1 cellular context compared by ENCODE assay signal in the genomic region with DNA sequence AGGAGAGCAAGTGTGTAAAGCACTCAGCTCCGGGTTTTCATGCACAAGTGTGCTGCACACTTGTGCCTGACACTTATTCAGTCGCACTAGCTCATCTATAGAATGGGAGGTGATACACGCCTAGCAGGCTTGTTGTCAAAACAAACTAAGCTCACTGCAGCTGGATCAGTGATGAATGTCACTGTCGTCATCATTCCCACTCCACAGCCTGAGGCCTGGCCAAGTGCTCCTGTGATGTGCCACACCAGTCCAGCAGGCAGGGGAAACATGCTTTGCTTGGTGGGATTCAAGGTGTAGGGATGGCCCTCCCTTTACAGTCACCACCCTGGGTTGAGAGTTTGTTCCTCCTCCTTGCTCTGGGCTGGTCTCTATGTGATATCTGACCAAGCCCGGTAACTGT.
TF ChIP-seq lines count a peak whose summit lies in the region.

No MANE protein-coding gene starts in this region.

TF ChIP-seq in IMR-90, 13 proteins besides CTCF, POLR2A, EP300 and RAD21:
- TF ChIP-seq CHD1 (IDR thresholded peaks at IDR 0.05; ENCODE audit: low read depth, low read length): no peak
- no peak for TF ChIP-seq CEBPB (IDR thresholded peaks at IDR 0.05; ENCODE audit: low read depth, low read length)
- no peak for TF ChIP-seq RCOR1 (IDR thresholded peaks at IDR 0.05; ENCODE audit: insufficient replicate concordance, low read length)
- no peak for TF ChIP-seq SMC3 (IDR thresholded peaks at IDR 0.05; ENCODE audit: low read depth, low read length)
- TF ChIP-seq, protein P1, sequence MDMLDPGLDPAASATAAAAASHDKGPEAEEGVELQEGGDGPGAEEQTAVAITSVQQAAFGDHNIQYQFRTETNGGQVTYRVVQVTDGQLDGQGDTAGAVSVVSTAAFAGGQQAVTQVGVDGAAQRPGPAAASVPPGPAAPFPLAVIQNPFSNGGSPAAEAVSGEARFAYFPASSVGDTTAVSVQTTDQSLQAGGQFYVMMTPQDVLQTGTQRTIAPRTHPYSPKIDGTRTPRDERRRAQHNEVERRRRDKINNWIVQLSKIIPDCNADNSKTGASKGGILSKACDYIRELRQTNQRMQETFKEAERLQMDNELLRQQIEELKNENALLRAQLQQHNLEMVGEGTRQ (IDR thresholded peaks at IDR 0.05; ENCODE audit: low read depth, low read length): no peak
- TF ChIP-seq, protein P2, sequence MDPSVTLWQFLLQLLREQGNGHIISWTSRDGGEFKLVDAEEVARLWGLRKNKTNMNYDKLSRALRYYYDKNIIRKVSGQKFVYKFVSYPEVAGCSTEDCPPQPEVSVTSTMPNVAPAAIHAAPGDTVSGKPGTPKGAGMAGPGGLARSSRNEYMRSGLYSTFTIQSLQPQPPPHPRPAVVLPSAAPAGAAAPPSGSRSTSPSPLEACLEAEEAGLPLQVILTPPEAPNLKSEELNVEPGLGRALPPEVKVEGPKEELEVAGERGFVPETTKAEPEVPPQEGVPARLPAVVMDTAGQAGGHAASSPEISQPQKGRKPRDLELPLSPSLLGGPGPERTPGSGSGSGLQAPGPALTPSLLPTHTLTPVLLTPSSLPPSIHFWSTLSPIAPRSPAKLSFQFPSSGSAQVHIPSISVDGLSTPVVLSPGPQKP (IDR thresholded peaks at IDR 0.05; ENCODE audit: borderline replicate concordance, low read depth, low read length): no peak
- no peak for TF ChIP-seq NFE2L2 (IDR thresholded peaks at IDR 0.05; ENCODE audit: low read depth, low read length)
- no peak for TF ChIP-seq BHLHE40 (IDR thresholded peaks at IDR 0.05; ENCODE audit: low read depth, low read length)
- TF ChIP-seq RFX5 (IDR thresholded peaks at IDR 0.05; ENCODE audit: low read depth, low read length): no peak
